In genomic region chr16:229731-230281, GRCh38 we compare ENCODE assay signal across 8 cellular contexts. TPM values are rescaled to one million over a fixed set of nuclear protein-coding genes. Genes with fewer than 3 reads are reported as not detected.
DNase-seq lines count a peak whose midpoint lies in the region; TF ChIP-seq lines count a peak whose summit lies in the region.

No MANE protein-coding gene starts in this region.

- H3K27me3 ChIP-seq in iPS-18a (ENCODE audit: control insufficient read depth, insufficient read depth, low read length) (no peaks in the 10 kb centered on the region), stomach (no peaks in the 10 kb centered on the region)

- H3K4me1 ChIP-seq in iPS-18a (ENCODE audit: control insufficient read depth, low read depth, low read length) (peaks cover 12% of the 10 kb centered on the region), stomach (peaks cover 18 to 45% (median 29%) of the 10 kb centered on the region in 4 donors)

- peaks cover 31% of the 10 kb centered on the region for H3K36me3 ChIP-seq in iPS-18a (ENCODE audit: control insufficient read depth, low read depth, low read length)
- peaks cover 8 to 32% (median 29%) of the 10 kb centered on the region in 4 donors for H3K36me3 ChIP-seq in stomach

- H3K4me3 Mint-ChIP-seq in T-helper 1 cell treated with Interleukin-12 subunit alpha and Interleukin-12 subunit beta and Interleukin-4 antibody, amounts not matched to agents 30 μg/mL and 1 μg/mL, for 36 hours, result peak overlapping the region; percentile 78
- peak overlapping the region; percentile 89 for H3K4me3 Mint-ChIP-seq in activated CD4-positive, alpha-beta memory T cell treated with anti-CD3 and anti-CD28 coated beads for 36 hours

- H3K27me3 Mint-ChIP-seq in T-helper 1 cell treated with Interleukin-12 subunit alpha and Interleukin-12 subunit beta and Interleukin-4 antibody, amounts not matched to agents 30 μg/mL and 1 μg/mL, for 36 hours (ENCODE audit: low read depth), result no peaks in the 10 kb centered on the region
- H3K27me3 Mint-ChIP-seq in activated CD4-positive, alpha-beta memory T cell treated with anti-CD3 and anti-CD28 coated beads for 36 hours, result no peaks in the 10 kb centered on the region

- H3K9me3 ChIP-seq in iPS-18a (ENCODE audit: control insufficient read depth, low read depth, low read length) (no peaks in the 10 kb centered on the region), stomach (no peaks in the 10 kb centered on the region)

- H3K4me3 ChIP-seq in iPS-18a (ENCODE audit: low read length) (peak overlapping the region; percentile 98), stomach (peak overlapping the region; percentile 79 to 89 (median 82))

- no peak overlapping the region for H3K9ac ChIP-seq in iPS-18a (ENCODE audit: low read length)

- no peak for TF ChIP-seq EP300 in stomach (IDR thresholded peaks at IDR 0.05)

- peaks cover 21% of the 10 kb centered on the region for H3K36me3 Mint-ChIP-seq in T-helper 1 cell treated with Interleukin-12 subunit alpha and Interleukin-12 subunit beta and Interleukin-4 antibody, amounts not matched to agents 30 μg/mL and 1 μg/mL, for 36 hours (ENCODE audit: low read depth)
- peaks cover 25% of the 10 kb centered on the region for H3K36me3 Mint-ChIP-seq in activated CD4-positive, alpha-beta memory T cell treated with anti-CD3 and anti-CD28 coated beads for 36 hours

- no peak for TF ChIP-seq POLR2A in stomach (IDR thresholded peaks at IDR 0.05)

- POLR2A ChIA-PET in activated CD4-positive, alpha-beta memory T cell treated with anti-CD3 and anti-CD28 coated beads for 36 hours (lab: Charles Lee), result interaction anchor here (1.6 kb wide), 1 partner anchor 20 kb away, joined by 3 read pairs; no protein-coding TSS in a partner anchor

- no peaks in the 10 kb centered on the region for H3K9me3 Mint-ChIP-seq in T-helper 1 cell treated with Interleukin-12 subunit alpha and Interleukin-12 subunit beta and Interleukin-4 antibody, amounts not matched to agents 30 μg/mL and 1 μg/mL, for 36 hours
- H3K9me3 Mint-ChIP-seq in activated CD4-positive, alpha-beta memory T cell treated with anti-CD3 and anti-CD28 coated beads for 36 hours, result no peaks in the 10 kb centered on the region

- no peak for DNase-seq in T-helper 1 cell
- DNase-seq in activated CD4-positive, alpha-beta memory T cell treated with anti-CD3 and anti-CD28 coated beads for 36 hours, result no peak
- DNase-seq in stomach, result no peak
- DNase-seq in GM19240 (ENCODE audit: insufficient read length, low spot score), result no peak
- DNase-seq in GOT3 (lab: John Stamatoyannopoulos, UW), result no peak
- DNase-seq in COLO668 (lab: John Stamatoyannopoulos, UW; ENCODE audit: unreplicated experiment), result no peak

- CTCF ChIA-PET in activated CD4-positive, alpha-beta memory T cell treated with anti-CD3 and anti-CD28 coated beads for 36 hours (lab: Charles Lee), result interaction anchor here (1.3 to 1.4 kb wide), 2 partner anchors 123 to 128 kb away, joined by 4 read pairs; no protein-coding TSS in a partner anchor

- 73 to 80% (median 79%) methylated on average over 22 of the region's 22 CpGs for WGBS in stomach, 5 donors

- H3K27ac ChIP-seq in iPS-18a (ENCODE audit: low read length), result no peak overlapping the region
- H3K27ac ChIP-seq in stomach, result peak overlapping the region in 4 of 5 donors; percentile 92 to 99 (median 98)

- no peak for TF ChIP-seq CTCF in stomach (IDR thresholded peaks at IDR 0.05)

- H3K27ac Mint-ChIP-seq in T-helper 1 cell treated with Interleukin-12 subunit alpha and Interleukin-12 subunit beta and Interleukin-4 antibody, amounts not matched to agents 30 μg/mL and 1 μg/mL, for 36 hours, result peak overlapping the region; percentile 88
- H3K27ac Mint-ChIP-seq in activated CD4-positive, alpha-beta memory T cell treated with anti-CD3 and anti-CD28 coated beads for 36 hours, result peak overlapping the region; percentile 39

- H3K4me1 Mint-ChIP-seq in T-helper 1 cell treated with Interleukin-12 subunit alpha and Interleukin-12 subunit beta and Interleukin-4 antibody, amounts not matched to agents 30 μg/mL and 1 μg/mL, for 36 hours (ENCODE audit: low read depth), result peaks cover 27% of the 10 kb centered on the region
- H3K4me1 Mint-ChIP-seq in activated CD4-positive, alpha-beta memory T cell treated with anti-CD3 and anti-CD28 coated beads for 36 hours (ENCODE audit: low read depth), result peaks cover 33% of the 10 kb centered on the region

- intact Hi-C loops in activated CD4-positive, alpha-beta memory T cell treated with anti-CD3 and anti-CD28 coated beads for 36 hours (cut with micrococcal nuclease), result no loop called here
- intact Hi-C loops in stomach (cut with DNase I; ENCODE audit: low total_unique reads), result loop anchor here (10.0 kb wide), 1 partner anchor 135 kb away; no protein-coding TSS in a partner anchor

RNA-seq across cellular contexts. Expression of gene LUC7L, which starts 0.6 kb away (rescaled TPM):
- 10 to 100 TPM; 57.0 to 60.8 TPM for total RNA-seq in activated CD4-positive, alpha-beta memory T cell treated with anti-CD3 and anti-CD28 coated beads for 36 hours
- 100 to 1,000 TPM; 100 to 221 (median 121) TPM for total RNA-seq in stomach
- polyA plus RNA-seq in stomach, result 100 to 1,000 TPM in 1 of 3 donors, 10 to 100 TPM in 2; 77.5 to 108 (median 82.2) TPM

RNA-seq across cellular contexts. Expression of gene FAM234A, which starts 4.8 kb away (rescaled TPM):
- total RNA-seq in activated CD4-positive, alpha-beta memory T cell treated with anti-CD3 and anti-CD28 coated beads for 36 hours, result 10 to 100 TPM; 15.7 to 18.4 TPM
- total RNA-seq in stomach, result 10 to 100 TPM; 14.6 to 87.2 (median 60.3) TPM
- polyA plus RNA-seq in stomach, result 10 to 100 TPM; 13.1 to 34.9 (median 29.5) TPM

RNA-seq across cellular contexts. Expression of gene RGS11, which starts 45.9 kb away (rescaled TPM):
- total RNA-seq in activated CD4-positive, alpha-beta memory T cell treated with anti-CD3 and anti-CD28 coated beads for 36 hours, result under 1 TPM in 1 of 2 experiments, not detected in 1; 0.14 TPM
- 10 to 100 TPM in 2 of 5 donors, 1 to 10 TPM in 3; 2.6 to 24.6 (median 7.0) TPM for total RNA-seq in stomach
- polyA plus RNA-seq in stomach, result 10 to 100 TPM in 2 of 3 donors, 1 to 10 TPM in 1; 7.3 to 26.3 (median 11.9) TPM

RNA-seq across cellular contexts. Expression of gene HBQ1, which starts 49.5 kb away (rescaled TPM):
- not detected for total RNA-seq in activated CD4-positive, alpha-beta memory T cell treated with anti-CD3 and anti-CD28 coated beads for 36 hours
- not detected for total RNA-seq in stomach
- polyA plus RNA-seq in stomach, result not detected

RNA-seq across cellular contexts. Expression of gene ARHGDIG, which starts 50.6 kb away (rescaled TPM):
- total RNA-seq in activated CD4-positive, alpha-beta memory T cell treated with anti-CD3 and anti-CD28 coated beads for 36 hours, result not detected
- 10 to 100 TPM in 2 of 5 donors, 1 to 10 TPM in 2, not detected in 1; 3.1 to 39.7 (median 11.0) TPM for total RNA-seq in stomach
- polyA plus RNA-seq in stomach, result 10 to 100 TPM in 1 of 3 donors, 1 to 10 TPM in 2; 5.2 to 50.4 (median 9.6) TPM
